16 cellular contexts compared by ENCODE assay signal in the genomic region with DNA sequence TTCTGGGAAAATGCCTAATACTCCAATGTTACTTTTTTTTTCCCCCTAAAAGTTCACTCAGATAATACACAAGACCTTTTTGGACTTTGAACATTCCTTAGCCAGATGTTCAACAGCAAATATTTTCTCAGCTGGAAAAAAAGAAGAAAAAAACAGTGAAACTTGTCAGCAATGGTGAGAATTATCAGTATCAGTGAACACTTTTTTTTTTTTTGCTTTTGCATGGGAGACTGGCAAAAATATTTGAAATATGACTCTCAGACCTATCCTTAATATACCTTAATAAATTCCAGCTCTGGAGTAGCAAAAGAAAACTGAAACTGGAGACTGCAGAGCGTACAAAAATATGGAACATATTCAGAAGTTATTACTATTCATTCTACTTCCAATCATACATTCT.
"Had no signal": no experiment of that assay in that cellular context is flagged by ENCODE, and none has a peak within 500 bp of the region (broad histone marks: within the 10 kb centered on the region; RNA-seq: fewer than 3 reads in every experiment).

No MANE protein-coding gene starts in this region.

- DNase-seq: cortex of kidney; dorsolateral prefrontal cortex; effector CD8-positive, alpha-beta T cell; islet precursor cell; lower lobe of right lung; occipital lobe; stimulated activated CD4-positive, alpha-beta T cell treated with anti-CD3 and anti-CD28 coated beads, Interleukin-4, amount 100 ng/mL, for 1 hour; stimulated activated CD8-positive, alpha-beta memory T cell treated with anti-CD3 and anti-CD28 coated beads, Interleukin-4, amount 100 ng/mL, for 48 hours; stimulated activated naive CD8-positive, alpha-beta T cell treated with anti-CD3 and anti-CD28 coated beads, Interleukin-15, Interleukin-2, amounts not matched to agents 100 U/mL and 50 U/mL, for 24 hours; thyroid gland had no signal

- H3K9me3 Mint-ChIP-seq: memory B cell; mesothelial cell of epicardium; natural killer cell treated with Interleukin-12 subunit alpha and Interleukin-12 subunit beta and Interleukin-15 and Interleukin-18, amount 100 ng/mL, for 72 hours; stimulated activated effector memory CD8-positive, alpha-beta T cell treated with anti-CD3 and anti-CD28 coated beads, Interleukin-12 subunit alpha, Interleukin-12 subunit beta, amount 100 ng/mL, for 72 hours; type B pancreatic cell had no signal

- H3K36me3 Mint-ChIP-seq: memory B cell; mesothelial cell of epicardium; natural killer cell treated with Interleukin-12 subunit alpha and Interleukin-12 subunit beta and Interleukin-15 and Interleukin-18, amount 100 ng/mL, for 72 hours; stimulated activated effector memory CD8-positive, alpha-beta T cell treated with anti-CD3 and anti-CD28 coated beads, Interleukin-12 subunit alpha, Interleukin-12 subunit beta, amount 100 ng/mL, for 72 hours; type B pancreatic cell had no signal

- H3K4me3 Mint-ChIP-seq: memory B cell; mesothelial cell of epicardium; natural killer cell treated with Interleukin-12 subunit alpha and Interleukin-12 subunit beta and Interleukin-15 and Interleukin-18, amount 100 ng/mL, for 72 hours; stimulated activated effector memory CD8-positive, alpha-beta T cell treated with anti-CD3 and anti-CD28 coated beads, Interleukin-12 subunit alpha, Interleukin-12 subunit beta, amount 100 ng/mL, for 72 hours; type B pancreatic cell had no signal

- ATAC-seq: left lobe of liver; lower lobe of right lung; natural killer cell treated with Interleukin-12 subunit alpha and Interleukin-12 subunit beta and Interleukin-15 and Interleukin-18, amount 100 ng/mL, for 72 hours; stimulated activated effector memory CD8-positive, alpha-beta T cell treated with anti-CD3 and anti-CD28 coated beads, Interleukin-12 subunit alpha, Interleukin-12 subunit beta, amount 100 ng/mL, for 72 hours; stimulated activated naive CD8-positive, alpha-beta T cell treated with anti-CD3 and anti-CD28 coated beads, Interleukin-15, Interleukin-2, amounts not matched to agents 100 U/mL and 50 U/mL, for 24 hours had no signal

- H3K27ac Mint-ChIP-seq: memory B cell; mesothelial cell of epicardium; natural killer cell treated with Interleukin-12 subunit alpha and Interleukin-12 subunit beta and Interleukin-15 and Interleukin-18, amount 100 ng/mL, for 72 hours; stimulated activated effector memory CD8-positive, alpha-beta T cell treated with anti-CD3 and anti-CD28 coated beads, Interleukin-12 subunit alpha, Interleukin-12 subunit beta, amount 100 ng/mL, for 72 hours; type B pancreatic cell had no signal

- H3K4me1 Mint-ChIP-seq: memory B cell; stimulated activated effector memory CD8-positive, alpha-beta T cell treated with anti-CD3 and anti-CD28 coated beads, Interleukin-12 subunit alpha, Interleukin-12 subunit beta, amount 100 ng/mL, for 72 hours had no signal

- H3K27me3 Mint-ChIP-seq: memory B cell; natural killer cell treated with Interleukin-12 subunit alpha and Interleukin-12 subunit beta and Interleukin-15 and Interleukin-18, amount 100 ng/mL, for 72 hours; type B pancreatic cell had no signal
